ENCODE assay signal across 1 cellular context in the genomic region with DNA sequence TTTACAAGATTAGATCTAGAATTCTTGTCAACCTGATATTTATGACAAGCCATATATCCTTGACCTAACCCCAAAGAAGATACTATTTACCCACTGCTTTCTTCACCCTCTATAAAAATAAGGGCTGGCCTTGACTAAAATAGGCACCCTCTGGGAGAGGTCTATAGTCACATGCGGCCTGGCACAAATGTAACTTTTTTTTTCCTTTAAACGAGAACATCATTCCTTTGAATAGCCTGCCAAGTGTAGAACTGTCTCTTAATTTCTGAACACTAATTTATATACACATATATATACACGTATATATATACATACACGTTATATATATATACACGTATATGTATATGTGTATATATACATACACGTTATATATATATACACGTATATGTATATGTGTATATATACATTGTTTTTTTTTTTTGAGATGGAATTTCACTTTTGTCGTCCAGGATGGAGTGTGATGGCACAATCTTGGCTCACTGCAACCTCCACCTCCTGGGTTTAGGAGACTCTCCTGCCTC.
TF ChIP-seq lines count a peak whose summit lies in the region.

No MANE protein-coding gene starts in this region.

TF ChIP-seq in HCT116, 20 proteins besides CTCF, POLR2A, EP300 and RAD21 (continued from another document):
- no peak for TF ChIP-seq ZNF274 (IDR thresholded peaks at IDR 0.05; ENCODE audit: low read depth, low read length)
- no peak for TF ChIP-seq SP1 (IDR thresholded peaks at IDR 0.05; ENCODE audit: low read depth)
- TF ChIP-seq ELF1 (IDR thresholded peaks at IDR 0.05; ENCODE audit: borderline replicate concordance, low read depth) = no peak
- TF ChIP-seq YY1 (IDR thresholded peaks at IDR 0.05; ENCODE audit: extremely low read depth, insufficient replicate concordance, low read depth, low read length) = no peak
- TF ChIP-seq EZH2phosphoT487 (IDR thresholded peaks at IDR 0.05; ENCODE audit: borderline replicate concordance) = no peak
- TF ChIP-seq SRF (IDR thresholded peaks at IDR 0.05; ENCODE audit: low read depth) = no peak
- no peak for TF ChIP-seq CBX3 (IDR thresholded peaks at IDR 0.05; ENCODE audit: low read depth)
